In the genomic region with DNA sequence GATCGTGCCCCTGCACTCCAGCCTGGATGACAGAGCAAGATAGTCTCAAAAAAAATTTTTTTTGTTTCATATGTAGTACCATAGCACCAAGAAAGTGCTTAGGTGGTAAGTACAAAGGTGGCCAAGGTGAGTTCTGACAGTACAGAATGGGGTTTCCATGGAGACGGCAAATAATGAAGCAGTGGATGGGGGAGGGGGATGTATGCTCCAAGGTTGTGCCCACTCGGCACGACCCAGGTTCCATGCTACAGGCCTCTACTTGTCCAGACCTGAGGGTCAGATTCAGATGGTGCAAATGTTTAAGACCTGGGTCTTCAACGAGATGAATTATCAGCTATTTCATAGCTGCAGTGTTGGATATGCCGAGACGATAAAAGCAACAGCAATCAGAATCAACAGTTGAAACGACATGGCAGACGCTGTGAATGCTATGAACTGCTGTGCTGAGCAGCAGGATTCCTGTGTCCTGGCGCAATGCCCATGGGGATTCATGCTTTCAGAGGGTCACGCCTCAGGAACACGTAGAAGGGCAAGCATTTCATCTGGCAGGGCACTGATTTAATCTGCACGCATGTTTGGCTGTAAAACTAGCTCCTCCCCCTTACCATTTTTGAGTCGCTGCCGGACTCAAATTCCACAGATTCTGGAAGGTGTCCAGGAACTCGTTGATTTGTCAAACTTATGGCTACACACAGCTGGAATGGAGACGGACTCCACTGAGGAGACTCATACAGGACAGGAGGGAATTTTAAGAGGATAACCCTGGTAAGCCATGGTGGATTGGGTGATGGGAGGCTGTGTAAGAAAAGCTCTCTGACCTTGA, we compare ENCODE assay signal across 8 cellular contexts.
DNase-seq lines count a peak whose midpoint lies in the region; ATAC-seq, FAIRE-seq and TF ChIP-seq lines count a peak whose summit lies in the region.

No MANE protein-coding gene starts in this region.

- WGBS in liver = 46% methylated on average over 17 of the region's 17 CpGs

- no peak for TF ChIP-seq POLR2A in GM12892 (IDR thresholded peaks at IDR 0.05; ENCODE audit: low read depth, low read length)

- no peak overlapping the region for H3K9ac ChIP-seq in liver (ENCODE audit: low read depth in 1 of 2, low read length in 2 of 2)

- no peaks in the 10 kb centered on the region for H3K36me3 ChIP-seq in liver (ENCODE audit: control insufficient read depth in 4 of 4, insufficient read depth in 3 of 4, low read depth in 1 of 4, low read length in 3 of 4)

- no peak for ATAC-seq in GM18870 (IDR thresholded peaks at IDR 0.05; ENCODE audit: unreplicated experiment)
- ATAC-seq in stimulated activated naive CD8-positive, alpha-beta T cell treated with anti-CD3 and anti-CD28 coated beads, Interleukin-15, Interleukin-2, amounts not matched to agents 100 U/mL and 50 U/mL, for 24 hours = no peak

- H3K27me3 ChIP-seq in AG04450 (ENCODE audit: control insufficient read depth, insufficient read depth, low read length) (no peaks in the 10 kb centered on the region), liver (ENCODE audit: control insufficient read depth in 4 of 4, insufficient read depth in 4 of 4, low read length in 3 of 4) (no peaks in the 10 kb centered on the region)

- peak; percentile 37 to 42 for TF ChIP-seq RAD21 in liver (IDR thresholded peaks at IDR 0.05)

- H3K9me3 ChIP-seq in AG04450 (ENCODE audit: control insufficient read depth, insufficient read depth, low read length) (peaks cover 7% of the 10 kb centered on the region; the same call in 1 of the 2 replicates), liver (ENCODE audit: control insufficient read depth in 4 of 4, low read length in 3 of 4) (no peaks in the 10 kb centered on the region)

- peaks cover 0 to 11% (median 9%) of the 10 kb centered on the region in 4 donors for H3K4me1 ChIP-seq in liver (ENCODE audit: control insufficient read depth in 4 of 4, insufficient read depth in 4 of 4, low read length in 3 of 4)

- DNase-seq in AG04450 (ENCODE audit: low read depth, low spot score) = peak; percentile 100
- peak; percentile 92 for DNase-seq in NCI-H146 (lab: John Stamatoyannopoulos, UW)
- peak; percentile 76 for DNase-seq in brain pericyte (ENCODE audit: low read depth, low spot score)
- DNase-seq in NAMALWA (ENCODE audit: low spot score) = no peak
- DNase-seq in GM12892 (ENCODE audit: insufficient read length) = no peak
- DNase-seq in stimulated activated naive CD8-positive, alpha-beta T cell treated with anti-CD3 and anti-CD28 coated beads, Interleukin-15, Interleukin-2, amounts not matched to agents 100 U/mL and 50 U/mL, for 24 hours = no peak

- TF ChIP-seq CTCF in AG04450 (IDR thresholded peaks at IDR 0.05; ENCODE audit: low read depth, low read length) (no peak), liver (IDR thresholded peaks at IDR 0.05; ENCODE audit: low read depth, low read length, missing input control) (no peak)

- H3K4me3 ChIP-seq in AG04450 (ENCODE audit: low read depth, low read length) = peak overlapping the region; percentile 18; the same call in 1 of the 2 replicates
- peak overlapping the region in 1 of 3 donors; percentile 20 for H3K4me3 ChIP-seq in liver (ENCODE audit: low read depth in 1 of 3, low read length in 3 of 3)

- no peak for FAIRE-seq in GM12892 (lab: Jason Lieb, UNC)

- CTCF ChIA-PET in AG04450 (lab: Charles Lee) = no interaction called here

- POLR2A ChIA-PET in AG04450 (lab: Yijun Ruan, JAX) = interaction anchor here (0.5 to 1.7 kb wide), 11 partner anchors 10 to 361 kb away, joined by 3 to 9 read pairs (median 4); no protein-coding TSS in a partner anchor

- H3K27ac ChIP-seq in AG04450 (ENCODE audit: low read depth, low read length) = peak overlapping the region; percentile 84
- H3K27ac ChIP-seq in liver (ENCODE audit: low read depth in 1 of 2, low read length in 2 of 2) = peak overlapping the region; percentile 19 to 42

TF ChIP-seq in liver, 16 proteins besides CTCF, POLR2A, EP300 and RAD21:
- TF ChIP-seq, protein P1, sequence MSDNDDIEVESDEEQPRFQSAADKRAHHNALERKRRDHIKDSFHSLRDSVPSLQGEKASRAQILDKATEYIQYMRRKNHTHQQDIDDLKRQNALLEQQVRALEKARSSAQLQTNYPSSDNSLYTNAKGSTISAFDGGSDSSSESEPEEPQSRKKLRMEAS (IDR thresholded peaks at IDR 0.05) = peak; percentile 28
- peak; percentile 67 for TF ChIP-seq NR2F2 (IDR thresholded peaks at IDR 0.05)
- peak in 1 of 2 donors; percentile 39 for TF ChIP-seq HNF4A (conservative IDR thresholded peaks at IDR 0.05)
- peak; percentile 55 for TF ChIP-seq YY1 (IDR thresholded peaks at IDR 0.05)
- TF ChIP-seq SP1 (IDR thresholded peaks at IDR 0.05) = peak; percentile 65
- TF ChIP-seq RXRA (IDR thresholded peaks at IDR 0.05) = peak; percentile 33 to 38
- no peak for TF ChIP-seq EGR1 (IDR thresholded peaks at IDR 0.05; ENCODE audit: low read depth in 2 of 2)
- no peak for TF ChIP-seq HNF4G (IDR thresholded peaks at IDR 0.05)
- TF ChIP-seq JUND (IDR thresholded peaks at IDR 0.05) = no peak
- no peak for TF ChIP-seq FOXA1 (IDR thresholded peaks at IDR 0.05)
- TF ChIP-seq FOXA2 (IDR thresholded peaks at IDR 0.05) = no peak
- TF ChIP-seq ZBTB33 (IDR thresholded peaks at IDR 0.05) = no peak
- TF ChIP-seq GABPA (IDR thresholded peaks at IDR 0.05 in 1 of 2, conservative IDR thresholded peaks at IDR 0.05 in 1 of 2) = peak in 1 of 2 donors; percentile 16
- TF ChIP-seq REST (IDR thresholded peaks at IDR 0.05) = no peak
- no peak for TF ChIP-seq TAF1 (conservative IDR thresholded peaks at IDR 0.05)
- TF ChIP-seq, protein P2, sequence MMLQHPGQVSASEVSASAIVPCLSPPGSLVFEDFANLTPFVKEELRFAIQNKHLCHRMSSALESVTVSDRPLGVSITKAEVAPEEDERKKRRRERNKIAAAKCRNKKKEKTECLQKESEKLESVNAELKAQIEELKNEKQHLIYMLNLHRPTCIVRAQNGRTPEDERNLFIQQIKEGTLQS (IDR thresholded peaks at IDR 0.05) = no peak

Comparison
In these comparisons a context has a peak if more than half of its experiments do, and no peak if none do; other contexts are left out.
1. DNase-seq: peak in AG04450 (single experiment), NCI-H146 (single experiment) and brain pericyte (single experiment); none in NAMALWA (single experiment), GM12892 (single experiment) and stimulated activated naive CD8-positive, alpha-beta T cell treated with anti-CD3 and anti-CD28 coated beads, Interleukin-15, Interleukin-2, amounts not matched to agents 100 U/mL and 50 U/mL, for 24 hours (single experiment).